10 cellular contexts compared by ENCODE assay signal in genomic region chr10:34254596-34254995, GRCh38.
DNase-seq lines count a peak whose midpoint lies in the region; ATAC-seq, FAIRE-seq and TF ChIP-seq lines count a peak whose summit lies in the region.
"Had no signal": no experiment of that assay in that cellular context is flagged by ENCODE, and none has a peak within 500 bp of the region (broad histone marks: within the 10 kb centered on the region; RNA-seq: fewer than 3 reads in every experiment).

No MANE protein-coding gene starts in this region.

- H3K9me3 ChIP-seq in heart right ventricle (peaks cover 0 to 7% (median 0%) of the 10 kb centered on the region in 11 donors), right atrium auricular region (no peaks in the 10 kb centered on the region), GM12878 (replicated peaks; ENCODE audit: control insufficient read depth, insufficient read depth, low read length) (no peaks in the 10 kb centered on the region), gastrocnemius medialis (no peaks in the 10 kb centered on the region), testis (no peaks in the 10 kb centered on the region)

- TF ChIP-seq EP300 in GM12878 (IDR thresholded peaks at IDR 0.05; ENCODE audit: borderline replicate concordance in 1 of 2, control insufficient read depth in 1 of 2, low read depth in 2 of 2, low read length in 2 of 2): no peak

- peak in 1 of 2 donors; percentile 16 for DNase-seq in heart right ventricle
- DNase-seq in right atrium auricular region (ENCODE audit: low spot score): no peak
- DNase-seq in HT1080 (ENCODE audit: low read depth): peak; percentile 97
- DNase-seq in GM12878 (ENCODE audit: low read depth, low spot score): peak; percentile 12
- peak; percentile 8 for DNase-seq in stimulated activated naive CD8-positive, alpha-beta T cell treated with anti-CD3 and anti-CD28 coated beads, Interleukin-15, Interleukin-2, amounts not matched to agents 100 U/mL and 50 U/mL, for 24 hours
- no peak for DNase-seq in gastrocnemius medialis
- DNase-seq in testis: no peak

- H3K4me3 ChIP-seq in heart right ventricle (no peak overlapping the region), right atrium auricular region (no peak overlapping the region), GM12878 (no peak overlapping the region), gastrocnemius medialis (no peak overlapping the region), testis (no peak overlapping the region)

- H3K27me3 ChIP-seq in heart right ventricle: no peaks in the 10 kb centered on the region
- no peaks in the 10 kb centered on the region for H3K27me3 ChIP-seq in right atrium auricular region
- H3K27me3 ChIP-seq in GM12878 (replicated peaks in 1 of 2; ENCODE audit: control insufficient read depth in 2 of 2, insufficient read depth in 2 of 2, low read length in 1 of 2): no peaks in the 10 kb centered on the region
- no peaks in the 10 kb centered on the region for H3K27me3 ChIP-seq in gastrocnemius medialis
- no peaks in the 10 kb centered on the region for H3K27me3 ChIP-seq in testis

- ATAC-seq in heart right ventricle: peak in 5 of 8 donors; percentile 35 to 65 (median 57)
- peak; percentile 85 for ATAC-seq in GM12878
- ATAC-seq in stimulated activated naive CD8-positive, alpha-beta T cell treated with anti-CD3 and anti-CD28 coated beads, Interleukin-15, Interleukin-2, amounts not matched to agents 100 U/mL and 50 U/mL, for 24 hours: peak; percentile 72
- ATAC-seq in gastrocnemius medialis: no peak
- ATAC-seq in HG02840 (IDR thresholded peaks at IDR 0.05; ENCODE audit: low FRiP score, unreplicated experiment): no peak

- H3K36me3 ChIP-seq in heart right ventricle (no peaks in the 10 kb centered on the region), right atrium auricular region (no peaks in the 10 kb centered on the region), GM12878 (ENCODE audit: control insufficient read depth in 2 of 2, insufficient read depth in 2 of 2, low read length in 1 of 2) (no peaks in the 10 kb centered on the region), gastrocnemius medialis (no peaks in the 10 kb centered on the region), testis (ENCODE audit: low read depth, missing control alignments) (no peaks in the 10 kb centered on the region)

- no peak for FAIRE-seq in GM12878 (lab: Jason Lieb, UNC)
- FAIRE-seq: G401.6 had no signal

- in situ Hi-C loops in GM12878 (cut with MboI) (no loop called here), gastrocnemius medialis (cut with MboI; ENCODE audit: low sequenced_read_pairs in 4 of 4) (no loop called here)

- H3K4me2 ChIP-seq in GM12878 (ENCODE audit: control insufficient read depth, insufficient read depth): no peak overlapping the region

- no peaks in the 10 kb centered on the region for H4K20me1 ChIP-seq in GM12878 (ENCODE audit: control insufficient read depth, insufficient read depth)

- intact Hi-C loops in heart right ventricle (cut with DNase I): no loop called here
- intact Hi-C loops in GM12878 (cut with micrococcal nuclease; ENCODE audit: unreplicated experiment): no loop called here
- intact Hi-C loops in gastrocnemius medialis (cut with DNase I; ENCODE audit: low total_unique reads): no loop called here
- intact Hi-C loops in testis (cut with DNase I; ENCODE audit: low total_unique reads): no loop called here

- POLR2A ChIA-PET in GM12878 (lab: Charles Lee): interaction anchor here (0.6 to 1.7 kb wide), 2 partner anchors 16 to 287 kb away, joined by 4 read pairs; no protein-coding TSS in a partner anchor

- BruUV-seq in GM12878 (replicated peaks; lab: Mats Ljungman, UMichigan): no TSS peak

- TF ChIP-seq CTCF in heart right ventricle (IDR thresholded peaks at IDR 0.05) (no peak), right atrium auricular region (IDR thresholded peaks at IDR 0.05) (no peak), GM12878 (IDR thresholded peaks at IDR 0.05 in 2 of 3, conservative IDR thresholded peaks at IDR 0.05 in 1 of 3; ENCODE audit: control insufficient read depth in 2 of 3, extremely low read depth in 1 of 3, insufficient read depth in 1 of 3, low read depth in 3 of 3, low read length in 3 of 3) (no peak), gastrocnemius medialis (IDR thresholded peaks at IDR 0.05 in 4 of 5, conservative IDR thresholded peaks at IDR 0.05 in 1 of 5) (no peak), testis (IDR thresholded peaks at IDR 0.05) (no peak)

- no peak overlapping the region for H3K9ac ChIP-seq in GM12878 (ENCODE audit: control insufficient read depth, insufficient read depth, low read length)
- H3K9ac ChIP-seq: parathyroid adenoma had no signal

- RAD21 ChIA-PET in GM12878 (lab: Charles Lee; ENCODE audit: unreplicated experiment): interaction anchor here (1.0 kb wide), 1 partner anchor 9 kb away, joined by 4 read pairs; no protein-coding TSS in a partner anchor

- no peak for TF ChIP-seq RAD21 in GM12878 (IDR thresholded peaks at IDR 0.05; ENCODE audit: insufficient read depth, low read depth, low read length)

- H3K4me1 ChIP-seq in heart right ventricle (peaks cover 0 to 13% (median 0%) of the 10 kb centered on the region in 9 donors), right atrium auricular region (peaks cover 0 to 5% of the 10 kb centered on the region in 2 donors), GM12878 (ENCODE audit: control insufficient read depth, insufficient read depth, low read length) (no peaks in the 10 kb centered on the region), gastrocnemius medialis (no peaks in the 10 kb centered on the region), testis (no peaks in the 10 kb centered on the region)
- H3K4me1 ChIP-seq: parathyroid adenoma had no signal

- H2AFZ ChIP-seq in GM12878 (ENCODE audit: control insufficient read depth, low read depth, low read length): no peak overlapping the region
- H2AFZ ChIP-seq: parathyroid adenoma had no signal

- SMC1A ChIA-PET in GM12878 (lab: Charles Lee; ENCODE audit: uncharacterized antibody, unreplicated experiment): interaction anchor here (0.6 to 1.3 kb wide), 4 partner anchors 28 to 429 kb away, joined by 3 read pairs; no protein-coding TSS in a partner anchor

- no peak overlapping the region for H3K27ac ChIP-seq in heart right ventricle
- H3K27ac ChIP-seq in right atrium auricular region: no peak overlapping the region
- no peak overlapping the region for H3K27ac ChIP-seq in GM12878 (ENCODE audit: control insufficient read depth, insufficient read depth)
- no peak overlapping the region for H3K27ac ChIP-seq in gastrocnemius medialis
- no peak overlapping the region for H3K27ac ChIP-seq in testis
- H3K27ac ChIP-seq: parathyroid adenoma had no signal

- no peak for TF ChIP-seq POLR2A in GM12878 (IDR thresholded peaks at IDR 0.05; ENCODE audit: low read depth, low read length)
- no peak for TF ChIP-seq POLR2A in gastrocnemius medialis (IDR thresholded peaks at IDR 0.05)
- TF ChIP-seq POLR2A in testis (IDR thresholded peaks at IDR 0.05): no peak

- H3K79me2 ChIP-seq in GM12878 (ENCODE audit: control insufficient read depth, insufficient read depth, low read length): no peaks in the 10 kb centered on the region
- H3K79me2 ChIP-seq: parathyroid adenoma had no signal

- CTCF ChIA-PET in GM12878 (lab: Yijun Ruan, JAX): interaction anchor here (1.0 to 1.3 kb wide), 2 partner anchors 19 to 20 kb away, joined by 3 read pairs; no protein-coding TSS in a partner anchor

TF ChIP-seq in GM12878, 131 proteins besides CTCF, POLR2A, EP300 and RAD21:
- TF ChIP-seq ZSCAN29 (IDR thresholded peaks at IDR 0.05): no peak
- TF ChIP-seq ZNF622 (IDR thresholded peaks at IDR 0.05): no peak
- 0 out of 2 replicates have a peak, but pooled peaks have one; percentile 25 for TF ChIP-seq DPF2 (IDR thresholded peaks at IDR 0.05)
- TF ChIP-seq IKZF2 (IDR thresholded peaks at IDR 0.05): peak in 1 of 2 experiments; percentile 15; a peak in 1 of 4 replicates
- TF ChIP-seq SREBF1 (IDR thresholded peaks at IDR 0.05; ENCODE audit: low read length): no peak
- peak; percentile 30; the same call in 1 of the 2 replicates for TF ChIP-seq SPI1 (IDR thresholded peaks at IDR 0.05; ENCODE audit: borderline replicate concordance, insufficient read depth, low read depth, low read length)
- TF ChIP-seq BHLHE40 (IDR thresholded peaks at IDR 0.05; ENCODE audit: borderline replicate concordance in 1 of 2, low read depth in 2 of 2, low read length in 1 of 2): 0 out of 4 replicates have a peak, but pooled peaks of 1 of the 2 experiments have one; percentile 18
- TF ChIP-seq RUNX3 (IDR thresholded peaks at IDR 0.05; ENCODE audit: low read length): peak; percentile 31; the same call in 1 of the 2 replicates
- TF ChIP-seq SP1 (IDR thresholded peaks at IDR 0.05; ENCODE audit: low read depth, low read length): no peak
- TF ChIP-seq NR2F1 (conservative IDR thresholded peaks at IDR 0.05): peak; percentile 57; the same call in 1 of the 2 replicates
- TF ChIP-seq PKNOX1 (IDR thresholded peaks at IDR 0.05): peak; percentile 60
- TF ChIP-seq MTA2 (IDR thresholded peaks at IDR 0.05; ENCODE audit: low read depth): 0 out of 2 replicates have a peak, but pooled peaks have one; percentile 22
- TF ChIP-seq PBX3 (IDR thresholded peaks at IDR 0.05; ENCODE audit: insufficient replicate concordance, low read depth, low read length): peak; percentile 71

Comparison
In these comparisons a context has a peak if more than half of its experiments do, and no peak if none do; other contexts are left out.
1. ATAC-seq: peak in heart right ventricle (5 of 8), GM12878 (single experiment) and stimulated activated naive CD8-positive, alpha-beta T cell treated with anti-CD3 and anti-CD28 coated beads, Interleukin-15, Interleukin-2, amounts not matched to agents 100 U/mL and 50 U/mL, for 24 hours (single experiment); none in gastrocnemius medialis (0 of 2) and HG02840 (single experiment).
2. DNase-seq: peak in HT1080 (single experiment), GM12878 (single experiment) and stimulated activated naive CD8-positive, alpha-beta T cell treated with anti-CD3 and anti-CD28 coated beads, Interleukin-15, Interleukin-2, amounts not matched to agents 100 U/mL and 50 U/mL, for 24 hours (single experiment); none in right atrium auricular region (single experiment), gastrocnemius medialis (0 of 2) and testis (single experiment).